16 cellular contexts compared by ENCODE assay signal in the genomic region with DNA sequence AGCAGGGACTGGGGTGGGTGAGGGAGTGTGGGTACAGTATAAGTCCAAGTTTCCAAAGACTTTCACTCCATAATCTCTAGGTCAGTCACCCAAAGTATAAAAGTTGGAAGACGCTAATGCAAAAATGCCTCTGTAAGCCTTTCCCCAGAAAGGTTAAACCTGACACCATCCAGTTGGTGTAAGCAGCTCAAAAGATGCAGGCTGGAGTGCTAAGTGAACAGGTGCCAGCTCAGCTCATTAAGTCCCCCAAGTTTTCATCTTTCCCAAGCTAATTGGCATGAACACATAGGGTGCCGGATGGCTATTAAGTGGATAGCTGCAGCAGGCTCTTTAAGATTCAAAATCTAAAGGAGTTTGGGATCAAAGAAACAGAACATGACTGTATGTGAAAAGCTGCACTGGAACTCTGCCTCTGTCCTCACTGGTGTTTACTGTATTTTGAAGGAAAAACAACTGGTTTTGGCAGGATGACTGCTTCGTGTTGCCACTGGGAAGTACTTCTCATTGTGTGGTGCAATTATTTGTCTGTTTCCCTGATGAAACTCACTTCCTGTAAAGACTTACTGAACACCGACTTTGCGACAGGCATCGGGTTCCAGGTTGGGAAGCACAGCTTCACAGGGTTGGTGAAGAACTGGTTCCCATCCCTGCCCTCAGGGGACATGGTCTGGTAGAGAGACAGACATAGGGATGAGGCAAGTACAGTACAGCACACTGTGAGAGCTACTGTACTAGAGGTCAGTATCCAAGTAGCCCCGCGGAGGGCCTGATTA.
"Had no signal": no experiment of that assay in that cellular context is flagged by ENCODE, and none has a peak within 500 bp of the region (broad histone marks: within the 10 kb centered on the region; RNA-seq: fewer than 3 reads in every experiment).

No MANE protein-coding gene starts in this region.

- DNase-seq: activated CD4-positive, alpha-beta memory T cell treated with anti-CD3 and anti-CD28 coated beads for 36 hours; activated gamma-delta T cell; activated naive CD8-positive, alpha-beta T cell treated with anti-CD3 and anti-CD28 coated beads for 36 hours; activated T-cell treated with anti-CD3 and anti-CD28 coated beads, Interleukin-2, amount 50 U/mL, for 48 hours; dorsolateral prefrontal cortex; esophagus squamous epithelium; foreskin fibroblast; head of caudate nucleus; mesenchymal stem cell; psoas muscle; sigmoid colon; stimulated activated CD4-positive, alpha-beta T cell treated with anti-CD3 and anti-CD28 coated beads, Interleukin-2, amount 100 ng/mL, for 24 hours; stimulated activated naive CD4-positive, alpha-beta T cell; substantia nigra; T-helper 9 cell; upper lobe of left lung had no signal

- H3K36me3 ChIP-seq: esophagus squamous epithelium, sigmoid colon, upper lobe of left lung had no signal

- H3K4me3 ChIP-seq: dorsolateral prefrontal cortex, esophagus squamous epithelium, psoas muscle, sigmoid colon, upper lobe of left lung had no signal

- ATAC-seq: psoas muscle had no signal

- H3K27me3 ChIP-seq: sigmoid colon, upper lobe of left lung had no signal
